ENCODE assay signal across 8 cellular contexts in the genomic region with DNA sequence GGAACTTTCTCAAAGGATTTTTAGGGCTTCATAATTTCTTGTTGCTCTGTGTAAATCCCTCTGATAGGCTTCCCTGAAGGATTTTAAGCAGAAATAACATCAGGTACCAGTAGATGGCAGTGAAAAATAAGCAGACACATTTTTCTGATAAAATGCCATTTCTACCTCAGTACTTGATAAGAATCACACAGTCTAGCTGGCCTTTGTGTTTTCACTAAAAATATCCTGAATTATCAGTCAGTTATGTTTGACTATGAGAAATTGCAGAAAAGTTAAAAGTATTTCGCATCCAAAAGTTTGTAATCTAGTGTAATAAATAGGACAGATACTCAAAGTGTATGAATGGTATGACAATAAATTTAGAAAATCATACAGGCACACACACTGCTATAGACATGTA.
DNase-seq lines count a peak whose midpoint lies in the region; ATAC-seq, FAIRE-seq and TF ChIP-seq lines count a peak whose summit lies in the region.

No MANE protein-coding gene starts in this region.

- no peak overlapping the region for H3K27ac Mint-ChIP-seq in nephron

- H3K36me3 ChIP-seq in bronchial epithelial cell (ENCODE audit: control insufficient read depth, insufficient read depth, low read length): no peaks in the 10 kb centered on the region

- FAIRE-seq in bronchial epithelial cell (lab: Jason Lieb, UNC): no peak

- H3K4me1 Mint-ChIP-seq in nephron: no peaks in the 10 kb centered on the region

- H3K9me3 Mint-ChIP-seq in nephron: peaks cover 3% of the 10 kb centered on the region

- H3K27me3 ChIP-seq in bronchial epithelial cell (ENCODE audit: control insufficient read depth, insufficient read depth, low read length): no peaks in the 10 kb centered on the region

- no peak overlapping the region for H3K4me3 ChIP-seq in bronchial epithelial cell (ENCODE audit: low read depth, low read length)

- TF ChIP-seq CTCF in bronchial epithelial cell (IDR thresholded peaks at IDR 0.05; ENCODE audit: insufficient read depth, low read length, severe bottlenecking): peak; percentile 30
- TF ChIP-seq CTCF in nephron (IDR thresholded peaks at IDR 0.05; ENCODE audit: unreplicated experiment in 3 of 3): peak; percentile 48 to 73 (median 65)

- ATAC-seq in Right ventricle myocardium superior (ENCODE audit: poor library complexity): peak; percentile 41
- no peak for ATAC-seq in left cardiac atrium
- no peak for ATAC-seq in GM18519 (IDR thresholded peaks at IDR 0.05; ENCODE audit: low FRiP score, unreplicated experiment)

- no peaks in the 10 kb centered on the region for H3K27me3 Mint-ChIP-seq in nephron (ENCODE audit: low read depth)

- no peak overlapping the region for H3K4me3 Mint-ChIP-seq in nephron

- H3K36me3 Mint-ChIP-seq in nephron (ENCODE audit: low read depth): peaks cover 28% of the 10 kb centered on the region

- DNase-seq in Right ventricle myocardium superior: no peak
- no peak for DNase-seq in left cardiac atrium
- peak; percentile 68 for DNase-seq in NCI-H1694 treated with DMSO at 0.1 percent for 48 hours (lab: John Stamatoyannopoulos, UW)
- peak; percentile 49 for DNase-seq in bronchial epithelial cell (ENCODE audit: low read depth)
- no peak for DNase-seq in nucleus accumbens (lab: John Stamatoyannopoulos, UW)
- DNase-seq in NCI-H128 (lab: John Stamatoyannopoulos, UW; ENCODE audit: unreplicated experiment): no peak

- intact Hi-C loops in Right ventricle myocardium superior (cut with DNase I) (no loop called here), left cardiac atrium (cut with DNase I) (no loop called here)

Comparison
In these comparisons a context has a peak if more than half of its experiments do, and no peak if none do; other contexts are left out.
1. DNase-seq: peak in NCI-H1694 treated with DMSO at 0.1 percent for 48 hours (single experiment) and bronchial epithelial cell (single experiment); none in Right ventricle myocardium superior (single experiment), left cardiac atrium (single experiment), nucleus accumbens (0 of 56) and NCI-H128 (single experiment).